16 cellular contexts compared by ENCODE assay signal in the genomic region with DNA sequence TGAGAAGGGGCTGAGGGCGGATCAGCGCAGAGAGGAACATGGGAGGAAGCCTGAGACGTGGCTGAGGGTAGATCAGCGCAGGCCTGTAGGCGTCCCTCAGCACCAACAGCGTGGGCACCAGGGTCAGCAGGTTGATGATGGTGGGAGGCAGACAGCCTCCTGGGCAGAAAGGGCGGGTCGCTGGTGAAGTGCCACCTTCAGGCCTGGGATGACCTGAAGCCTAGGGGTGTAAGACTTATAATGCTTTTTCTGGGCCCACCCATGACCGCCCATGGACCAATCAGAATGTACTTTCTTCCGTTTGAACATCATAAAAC.
A peak's percentile ranks its signal among the peaks of the same experiment; 100 is the strongest.
DNase-seq lines count a peak whose midpoint lies in the region; ATAC-seq and TF ChIP-seq lines count a peak whose summit lies in the region.
"Had no signal": no experiment of that assay in that cellular context is flagged by ENCODE, and none has a peak within 500 bp of the region (broad histone marks: within the 10 kb centered on the region; RNA-seq: fewer than 3 reads in every experiment).

No MANE protein-coding gene starts in this region.

- H3K4me3 ChIP-seq in osteoblast (ENCODE audit: insufficient read depth, low read length) (no peak overlapping the region), H7 (ENCODE audit: insufficient read depth, low read depth, low read length) (no peak overlapping the region)
- H3K4me3 ChIP-seq: BLaER1 had no signal

- H3K27me3 ChIP-seq in osteoblast (ENCODE audit: insufficient read depth, low read length) (no peaks in the 10 kb centered on the region), H7 (ENCODE audit: control insufficient read depth, insufficient read depth, low read length) (no peaks in the 10 kb centered on the region)
- H3K27me3 ChIP-seq: BLaER1 had no signal

- no peaks in the 10 kb centered on the region for H3K36me3 Mint-ChIP-seq in activated naive CD4-positive, alpha-beta T cell treated with anti-CD3 and anti-CD28 coated beads, Interleukin-2, amount 10 ng/mL, durations not matched to agents 7 days and 5 days
- H3K36me3 Mint-ChIP-seq in activated naive CD4-positive, alpha-beta T cell treated with anti-CD3 and anti-CD28 coated beads for 36 hours (ENCODE audit: low read depth), result no peaks in the 10 kb centered on the region
- H3K36me3 Mint-ChIP-seq in chondrocyte (ENCODE audit: low read depth), result no peaks in the 10 kb centered on the region
- H3K36me3 Mint-ChIP-seq: CD14-positive monocyte; CD4-positive, alpha-beta memory T cell had no signal

- H3K4me3 Mint-ChIP-seq in activated naive CD4-positive, alpha-beta T cell treated with anti-CD3 and anti-CD28 coated beads, Interleukin-2, amount 10 ng/mL, durations not matched to agents 7 days and 5 days, result no peak overlapping the region
- no peak overlapping the region for H3K4me3 Mint-ChIP-seq in activated naive CD4-positive, alpha-beta T cell treated with anti-CD3 and anti-CD28 coated beads for 36 hours
- H3K4me3 Mint-ChIP-seq in chondrocyte (ENCODE audit: unreplicated experiment), result no peak overlapping the region
- H3K4me3 Mint-ChIP-seq: CD14-positive monocyte; CD4-positive, alpha-beta memory T cell; HFFc6 had no signal

- H3K4me2 ChIP-seq in osteoblast (ENCODE audit: insufficient read depth, low read length), result no peak overlapping the region
- H3K4me2 ChIP-seq: BLaER1 had no signal

- H2AFZ ChIP-seq in osteoblast (ENCODE audit: low read length), result no peak overlapping the region

- no peaks in the 10 kb centered on the region for H3K9me3 ChIP-seq in osteoblast (ENCODE audit: low read depth, low read length)
- H3K9me3 ChIP-seq: BLaER1 had no signal

- CTCF ChIA-PET in activated naive CD4-positive, alpha-beta T cell treated with anti-CD3 and anti-CD28 coated beads, Interleukin-2, amount 10 ng/mL, durations not matched to agents 7 days and 5 days (lab: Charles Lee), result no interaction called here
- CTCF ChIA-PET in activated naive CD4-positive, alpha-beta T cell treated with anti-CD3 and anti-CD28 coated beads for 36 hours (lab: Charles Lee), result no interaction called here

- no peaks in the 10 kb centered on the region for H3K27me3 Mint-ChIP-seq in activated naive CD4-positive, alpha-beta T cell treated with anti-CD3 and anti-CD28 coated beads, Interleukin-2, amount 10 ng/mL, durations not matched to agents 7 days and 5 days
- no peaks in the 10 kb centered on the region for H3K27me3 Mint-ChIP-seq in activated naive CD4-positive, alpha-beta T cell treated with anti-CD3 and anti-CD28 coated beads for 36 hours (ENCODE audit: low read depth)
- no peaks in the 10 kb centered on the region for H3K27me3 Mint-ChIP-seq in chondrocyte (ENCODE audit: low read depth)
- H3K27me3 Mint-ChIP-seq: CD4-positive, alpha-beta memory T cell had no signal

- no peaks in the 10 kb centered on the region for H3K4me1 ChIP-seq in osteoblast (ENCODE audit: insufficient read depth, low read length)
- H3K4me1 ChIP-seq: BLaER1 had no signal

- intact Hi-C loops in activated naive CD4-positive, alpha-beta T cell treated with anti-CD3 and anti-CD28 coated beads for 36 hours (cut with micrococcal nuclease), result no loop called here

- H3K9me3 Mint-ChIP-seq in activated naive CD4-positive, alpha-beta T cell treated with anti-CD3 and anti-CD28 coated beads, Interleukin-2, amount 10 ng/mL, durations not matched to agents 7 days and 5 days, result peaks cover 5% of the 10 kb centered on the region
- H3K9me3 Mint-ChIP-seq in activated naive CD4-positive, alpha-beta T cell treated with anti-CD3 and anti-CD28 coated beads for 36 hours, result no peaks in the 10 kb centered on the region
- H3K9me3 Mint-ChIP-seq in chondrocyte (ENCODE audit: low read depth), result peaks cover 4% of the 10 kb centered on the region

- H4K20me1 ChIP-seq in osteoblast (ENCODE audit: insufficient read depth, low read length), result no peaks in the 10 kb centered on the region
- H4K20me1 ChIP-seq: BLaER1 had no signal

- ATAC-seq in GM21576 (IDR thresholded peaks at IDR 0.05; ENCODE audit: unreplicated experiment) (no peak), HG03439 (IDR thresholded peaks at IDR 0.05; ENCODE audit: unreplicated experiment) (no peak)

- H3K4me1 Mint-ChIP-seq in activated naive CD4-positive, alpha-beta T cell treated with anti-CD3 and anti-CD28 coated beads, Interleukin-2, amount 10 ng/mL, durations not matched to agents 7 days and 5 days, result no peaks in the 10 kb centered on the region
- H3K4me1 Mint-ChIP-seq in activated naive CD4-positive, alpha-beta T cell treated with anti-CD3 and anti-CD28 coated beads for 36 hours (ENCODE audit: low read depth), result no peaks in the 10 kb centered on the region
- no peaks in the 10 kb centered on the region for H3K4me1 Mint-ChIP-seq in chondrocyte (ENCODE audit: low read depth)
- H3K4me1 Mint-ChIP-seq: CD14-positive monocyte; CD4-positive, alpha-beta memory T cell had no signal

- no peaks in the 10 kb centered on the region for H3K79me2 ChIP-seq in osteoblast (ENCODE audit: insufficient read depth, low read length)

- no peaks in the 10 kb centered on the region for H3K36me3 ChIP-seq in osteoblast (ENCODE audit: insufficient read depth, low read length)
- H3K36me3 ChIP-seq in H7 (replicated peaks; ENCODE audit: control insufficient read depth, insufficient read depth, low read length), result no peaks in the 10 kb centered on the region
- H3K36me3 ChIP-seq: BLaER1 had no signal

- no peak for DNase-seq in activated naive CD4-positive, alpha-beta T cell treated with anti-CD3 and anti-CD28 coated beads, Interleukin-2, amount 10 ng/mL, durations not matched to agents 7 days and 5 days
- DNase-seq in activated naive CD4-positive, alpha-beta T cell treated with anti-CD3 and anti-CD28 coated beads for 36 hours, result no peak
- peak; percentile 58 for DNase-seq in chondrocyte (ENCODE audit: low spot score)
- peak; percentile 10 for DNase-seq in osteoblast (ENCODE audit: insufficient read length, low spot score, missing footprints)
- DNase-seq in H7, result no peak
- DNase-seq: 8988T; CD4-positive, alpha-beta memory T cell; DMS153; DMS79; GF-D8; HCEC 1CT; HFFc6 had no signal

- H3K27ac ChIP-seq in osteoblast (ENCODE audit: low read depth, low read length), result no peak overlapping the region
- H3K27ac ChIP-seq: BLaER1 had no signal

- peak overlapping the region; percentile 19 for H3K27ac Mint-ChIP-seq in activated naive CD4-positive, alpha-beta T cell treated with anti-CD3 and anti-CD28 coated beads, Interleukin-2, amount 10 ng/mL, durations not matched to agents 7 days and 5 days
- no peak overlapping the region for H3K27ac Mint-ChIP-seq in activated naive CD4-positive, alpha-beta T cell treated with anti-CD3 and anti-CD28 coated beads for 36 hours
- H3K27ac Mint-ChIP-seq in chondrocyte (ENCODE audit: unreplicated experiment), result no peak overlapping the region
- H3K27ac Mint-ChIP-seq: CD14-positive monocyte; CD4-positive, alpha-beta memory T cell; HFFc6 had no signal

- TF ChIP-seq CTCF in chondrocyte (IDR thresholded peaks at IDR 0.05) (no peak), osteoblast (IDR thresholded peaks at IDR 0.05; ENCODE audit: extremely low read depth, low read depth, low read length) (no peak)

Comparison
In these comparisons a context has a peak if more than half of its experiments do, and no peak if none do; other contexts are left out.
1. DNase-seq: peak in chondrocyte (single experiment) and osteoblast (single experiment); none in activated naive CD4-positive, alpha-beta T cell treated with anti-CD3 and anti-CD28 coated beads, Interleukin-2, amount 10 ng/mL, durations not matched to agents 7 days and 5 days (single experiment), activated naive CD4-positive, alpha-beta T cell treated with anti-CD3 and anti-CD28 coated beads for 36 hours (single experiment) and H7 (single experiment).